ENCODE assay signal across 26 cellular contexts in genomic region chr5:78232163-78232562, GRCh38.
"Had no signal": no experiment of that assay in that cellular context is flagged by ENCODE, and none has a peak within 500 bp of the region (broad histone marks: within the 10 kb centered on the region; RNA-seq: fewer than 3 reads in every experiment).

No MANE protein-coding gene starts in this region.

- H3K27me3 ChIP-seq: colonic mucosa, gastrocnemius medialis, neutrophil, pancreas, right atrium auricular region, sigmoid colon, testis, tibial artery, upper lobe of left lung had no signal

- H3K9me3 ChIP-seq: colonic mucosa, gastrocnemius medialis, mucosa of descending colon, neutrophil, pancreas, right atrium auricular region, sigmoid colon, testis, tibial artery, upper lobe of left lung had no signal

- FAIRE-seq: kidney, pancreas, urothelium cell line had no signal

- DNase-seq: colonic mucosa; effector CD8-positive, alpha-beta T cell; endodermal cell; erythroblast; gastrocnemius medialis; head of caudate nucleus; kidney; mesenchymal stem cell; mucosa of descending colon; naive B cell; pancreas; sigmoid colon; stimulated activated CD4-positive, alpha-beta T cell treated with anti-CD3 and anti-CD28 coated beads, Interleukin-2, amount 100 ng/mL, for 24 hours; stimulated activated CD4-positive, alpha-beta T cell treated with anti-CD3 and anti-CD28 coated beads, Interleukin-4, amount 100 ng/mL, for 24 hours; stimulated activated naive CD8-positive, alpha-beta T cell treated with anti-CD3 and anti-CD28 coated beads, Interleukin-15, Interleukin-2, amounts not matched to agents 100 U/mL and 50 U/mL, for 24 hours; substantia nigra; testis; tibial artery; upper lobe of left lung had no signal

- ATAC-seq: gastrocnemius medialis; left lobe of liver; mucosa of descending colon; natural killer cell treated with Interleukin-12 subunit alpha and Interleukin-12 subunit beta and Interleukin-15 and Interleukin-18, amount 100 ng/mL, for 72 hours; pancreas; stimulated activated memory B cell treated with anti-CD40 and anti-IgM and Interleukin-4, amounts not matched to agents 10 μg/mL and 1 μg/mL and 100 μg/mL, for 72 hours; stimulated activated naive CD8-positive, alpha-beta T cell treated with anti-CD3 and anti-CD28 coated beads, Interleukin-15, Interleukin-2, amounts not matched to agents 100 U/mL and 50 U/mL, for 24 hours had no signal

- H3K4me3 ChIP-seq: colonic mucosa, gastrocnemius medialis, lung, mucosa of descending colon, pancreas, right atrium auricular region, sigmoid colon, testis, tibial artery, upper lobe of left lung had no signal

- H3K36me3 ChIP-seq: colonic mucosa, gastrocnemius medialis, pancreas, right atrium auricular region, tibial artery had no signal

- H3K27ac ChIP-seq: colonic mucosa, gastrocnemius medialis, neutrophil, pancreas, right atrium auricular region, sigmoid colon, testis, tibial artery, upper lobe of left lung had no signal

- H3K4me1 ChIP-seq: right atrium auricular region, upper lobe of left lung had no signal
